8 cellular contexts compared by ENCODE assay signal in the genomic region with DNA sequence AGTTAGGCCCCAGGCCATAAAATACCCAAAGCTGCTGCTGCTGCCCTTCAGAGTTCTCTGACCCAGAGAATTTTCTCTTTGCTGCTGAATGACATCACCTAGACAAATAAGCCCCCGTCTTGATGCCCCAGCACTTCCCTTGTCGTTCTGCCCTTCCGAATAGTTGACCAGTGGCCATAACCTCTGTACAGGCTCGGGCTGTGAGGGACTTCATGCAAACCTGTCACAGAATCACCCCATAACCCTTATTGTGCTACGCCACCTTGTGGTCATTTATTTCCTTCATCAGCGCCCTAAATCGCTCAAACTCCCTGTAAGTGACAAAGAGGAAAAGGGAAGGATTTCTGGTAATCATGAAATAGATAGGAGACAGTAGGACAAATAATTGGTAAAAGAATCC. TPM values are rescaled to one million over a fixed set of nuclear protein-coding genes. Genes with fewer than 3 reads are reported as not detected.
DNase-seq lines count a peak whose midpoint lies in the region; ATAC-seq lines count a peak whose summit lies in the region.

No MANE protein-coding gene starts in this region.

- H3K27me3 Mint-ChIP-seq in activated T-helper 17 cell treated with anti-CD3 and anti-CD28 coated beads, Interleukin-2, amount 50 U/mL, for 72 hours, result no peaks in the 10 kb centered on the region
- H3K27me3 Mint-ChIP-seq in stimulated activated memory B cell treated with anti-CD40 and anti-IgM and Interleukin-4, amounts not matched to agents 10 μg/mL and 1 μg/mL and 100 μg/mL, for 72 hours, result no peaks in the 10 kb centered on the region

- H3K4me1 ChIP-seq in trophoblast cell (ENCODE audit: control insufficient read depth in 1 of 2, insufficient read depth in 2 of 2, low read length in 2 of 2), result peaks cover 6 to 8% of the 10 kb centered on the region in 2 experiments

- no peaks in the 10 kb centered on the region for H3K9me3 ChIP-seq in trophoblast cell (ENCODE audit: insufficient read depth, low read depth, low read length)

- H3K79me2 ChIP-seq in trophoblast cell (ENCODE audit: control insufficient read depth, insufficient read depth, low read length, poor library complexity), result peaks cover 2% of the 10 kb centered on the region

- no peak overlapping the region for H2AK5ac ChIP-seq in trophoblast cell (ENCODE audit: low read length)

- no peak overlapping the region for H3K18ac ChIP-seq in trophoblast cell (ENCODE audit: low read length)

- H3K4ac ChIP-seq in trophoblast cell (ENCODE audit: low read depth, low read length), result no peak overlapping the region

- H3K27me3 ChIP-seq in trophoblast cell (ENCODE audit: insufficient read depth, low read length), result no peaks in the 10 kb centered on the region

- no peak overlapping the region for H3K4me2 ChIP-seq in trophoblast cell (ENCODE audit: low read length)

- no peaks in the 10 kb centered on the region for H3K36me3 Mint-ChIP-seq in activated T-helper 17 cell treated with anti-CD3 and anti-CD28 coated beads, Interleukin-2, amount 50 U/mL, for 72 hours (ENCODE audit: low read depth)
- no peaks in the 10 kb centered on the region for H3K36me3 Mint-ChIP-seq in stimulated activated memory B cell treated with anti-CD40 and anti-IgM and Interleukin-4, amounts not matched to agents 10 μg/mL and 1 μg/mL and 100 μg/mL, for 72 hours

- no peak overlapping the region for H3K4me3 Mint-ChIP-seq in activated T-helper 17 cell treated with anti-CD3 and anti-CD28 coated beads, Interleukin-2, amount 50 U/mL, for 72 hours
- H3K4me3 Mint-ChIP-seq in stimulated activated memory B cell treated with anti-CD40 and anti-IgM and Interleukin-4, amounts not matched to agents 10 μg/mL and 1 μg/mL and 100 μg/mL, for 72 hours, result no peak overlapping the region

- H3K9ac ChIP-seq in trophoblast cell (ENCODE audit: low read length), result no peak overlapping the region

- H3K4me3 ChIP-seq in trophoblast cell (ENCODE audit: low read depth, low read length), result no peak overlapping the region

- no peaks in the 10 kb centered on the region for H3K9me3 Mint-ChIP-seq in activated T-helper 17 cell treated with anti-CD3 and anti-CD28 coated beads, Interleukin-2, amount 50 U/mL, for 72 hours
- no peaks in the 10 kb centered on the region for H3K9me3 Mint-ChIP-seq in stimulated activated memory B cell treated with anti-CD40 and anti-IgM and Interleukin-4, amounts not matched to agents 10 μg/mL and 1 μg/mL and 100 μg/mL, for 72 hours

- no peak overlapping the region for H4K12ac ChIP-seq in trophoblast cell (ENCODE audit: low read depth, low read length)

- no peak overlapping the region for H3K23ac ChIP-seq in trophoblast cell (ENCODE audit: low read length)

- H3K27ac ChIP-seq in trophoblast cell (ENCODE audit: low read depth, low read length), result no peak overlapping the region

- no peak overlapping the region for H2BK12ac ChIP-seq in trophoblast cell (ENCODE audit: low read length)

- H3K14ac ChIP-seq in trophoblast cell (ENCODE audit: low read length), result no peak overlapping the region

- H3K79me1 ChIP-seq in trophoblast cell (ENCODE audit: low read length), result peaks cover 10% of the 10 kb centered on the region

- ATAC-seq in HG03439 (IDR thresholded peaks at IDR 0.05; ENCODE audit: unreplicated experiment) (peak; percentile 49), HG03175 (IDR thresholded peaks at IDR 0.05; ENCODE audit: unreplicated experiment) (no peak)
- ATAC-seq in activated T-helper 17 cell treated with anti-CD3 and anti-CD28 coated beads, Interleukin-2, amount 50 U/mL, for 72 hours (replicated peaks), result peak; percentile 27
- no peak for ATAC-seq in stimulated activated memory B cell treated with anti-CD40 and anti-IgM and Interleukin-4, amounts not matched to agents 10 μg/mL and 1 μg/mL and 100 μg/mL, for 72 hours

- H4K91ac ChIP-seq in trophoblast cell (ENCODE audit: low read depth, low read length), result no peak overlapping the region

- H2BK120ac ChIP-seq in trophoblast cell (ENCODE audit: insufficient read depth, low read length, poor library complexity), result no peak overlapping the region

- H2BK5ac ChIP-seq in trophoblast cell (ENCODE audit: low read depth, low read length, poor library complexity), result no peak overlapping the region

- H3K36me3 ChIP-seq in trophoblast cell (ENCODE audit: control insufficient read depth in 1 of 2, insufficient read depth in 2 of 2, low read length in 2 of 2), result peaks cover 0 to 2% of the 10 kb centered on the region in 2 experiments

- DNase-seq in EH (ENCODE audit: low read depth), result peak; percentile 63
- peak; percentile 39 for DNase-seq in NCI-H774 (lab: John Stamatoyannopoulos, UW)
- DNase-seq in glomerular visceral epithelial cell (ENCODE audit: extremely low spot score), result peak; percentile 62
- DNase-seq in trophoblast cell, result peak; percentile 32 to 63

- no CpG with 5 or more reads among the region's 7 CpGs for WGBS in trophoblast cell (ENCODE audit: extremely low coverage, insufficient coverage, insufficient read length)

- H3K4me1 Mint-ChIP-seq in activated T-helper 17 cell treated with anti-CD3 and anti-CD28 coated beads, Interleukin-2, amount 50 U/mL, for 72 hours, result peaks cover 10% of the 10 kb centered on the region
- peaks cover 18% of the 10 kb centered on the region for H3K4me1 Mint-ChIP-seq in stimulated activated memory B cell treated with anti-CD40 and anti-IgM and Interleukin-4, amounts not matched to agents 10 μg/mL and 1 μg/mL and 100 μg/mL, for 72 hours

- H4K8ac ChIP-seq in trophoblast cell (ENCODE audit: low read depth, low read length), result peak overlapping the region; percentile 38

- peak overlapping the region; percentile 28 for H3K27ac Mint-ChIP-seq in activated T-helper 17 cell treated with anti-CD3 and anti-CD28 coated beads, Interleukin-2, amount 50 U/mL, for 72 hours
- H3K27ac Mint-ChIP-seq in stimulated activated memory B cell treated with anti-CD40 and anti-IgM and Interleukin-4, amounts not matched to agents 10 μg/mL and 1 μg/mL and 100 μg/mL, for 72 hours, result no peak overlapping the region

- no peak overlapping the region for H2AFZ ChIP-seq in trophoblast cell (ENCODE audit: insufficient read depth, low read length, poor library complexity)

RNA-seq across cellular contexts. Expression of a gene that starts 18.8 kb away (rescaled TPM):
- not detected for total RNA-seq in activated T-helper 17 cell treated with anti-CD3 and anti-CD28 coated beads, Interleukin-2, amount 50 U/mL, for 72 hours
- polyA plus RNA-seq in trophoblast cell (2013), result not detected in 2 replicates

RNA-seq across cellular contexts. Expression of a gene that starts 21.8 kb away (rescaled TPM):
- total RNA-seq in activated T-helper 17 cell treated with anti-CD3 and anti-CD28 coated beads, Interleukin-2, amount 50 U/mL, for 72 hours, result 10 to 100 TPM in 1 of 2 donors, 1 to 10 TPM in 1; 5.8 to 10.1 TPM
- polyA plus RNA-seq in trophoblast cell (2013), result 2.0 and 2.4 TPM in 2 replicates

RNA-seq across cellular contexts. Expression of a gene that starts 45.9 kb away (rescaled TPM):
- total RNA-seq in activated T-helper 17 cell treated with anti-CD3 and anti-CD28 coated beads, Interleukin-2, amount 50 U/mL, for 72 hours, result 1 to 10 TPM; 1.2 to 4.3 TPM
- polyA plus RNA-seq in trophoblast cell (2013), result 2.0 and 2.3 TPM in 2 replicates

Comparison
In these comparisons a context has a peak if more than half of its experiments do, and no peak if none do; other contexts are left out.
1. ATAC-seq: peak in HG03439 (single experiment) and activated T-helper 17 cell treated with anti-CD3 and anti-CD28 coated beads, Interleukin-2, amount 50 U/mL, for 72 hours (single experiment); none in stimulated activated memory B cell treated with anti-CD40 and anti-IgM and Interleukin-4, amounts not matched to agents 10 μg/mL and 1 μg/mL and 100 μg/mL, for 72 hours (single experiment) and HG03175 (single experiment).
2. Peak in every context shown above with its lines, with median percentiles within 50 percentile points of each other: DNase-seq.